In the genomic region with DNA sequence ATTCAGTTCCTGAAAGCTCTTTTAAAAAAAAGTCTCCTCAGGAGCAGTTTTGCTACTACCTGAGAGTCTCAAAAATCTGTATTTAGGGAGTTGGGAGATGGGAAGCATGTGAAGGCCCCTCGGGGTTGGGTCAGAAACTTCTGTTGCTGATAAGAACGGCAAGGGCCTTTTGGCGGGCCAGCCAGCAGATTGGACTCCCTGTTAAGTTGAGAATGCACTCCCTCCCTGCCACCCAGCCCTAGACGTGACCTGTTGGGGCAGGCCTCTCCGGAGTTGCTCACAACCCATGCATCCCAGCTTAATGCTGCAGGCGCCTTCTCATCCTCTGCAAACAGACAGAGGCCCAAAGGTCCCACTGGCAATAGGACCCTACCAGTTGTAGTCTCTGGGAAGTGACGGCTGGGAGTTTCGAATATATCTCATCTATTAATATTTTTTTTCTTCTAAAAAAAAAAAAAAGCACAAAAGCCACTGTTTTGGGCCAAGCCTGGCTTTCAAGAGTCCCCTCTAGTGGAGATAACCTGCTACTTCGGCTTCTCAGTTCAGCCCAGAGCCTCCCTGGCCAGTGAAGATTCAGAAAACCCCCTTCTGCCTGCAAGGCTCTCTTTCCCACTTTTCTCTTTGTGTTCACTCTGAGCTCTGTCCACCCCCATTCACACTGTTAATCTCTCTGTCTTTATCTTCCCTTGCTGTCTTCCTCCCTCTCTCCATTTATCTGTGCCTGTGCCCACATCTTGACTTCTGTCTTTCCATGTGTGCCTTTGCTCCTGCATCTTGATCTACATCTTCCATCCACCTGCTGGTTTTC, we compare ENCODE assay signal across 9 cellular contexts. TPM values are rescaled to one million over a fixed set of nuclear protein-coding genes. Genes with fewer than 3 reads are reported as not detected.
DNase-seq lines count a peak whose midpoint lies in the region; ATAC-seq and TF ChIP-seq lines count a peak whose summit lies in the region.
"Had no signal": no experiment of that assay in that cellular context is flagged by ENCODE, and none has a peak within 500 bp of the region (broad histone marks: within the 10 kb centered on the region; RNA-seq: fewer than 3 reads in every experiment).

No MANE protein-coding gene starts in this region.

- H3K9me3 Mint-ChIP-seq in activated naive CD4-positive, alpha-beta T cell treated with anti-CD3 and anti-CD28 coated beads, Interleukin-2, amount 10 ng/mL, durations not matched to agents 7 days and 5 days = no peaks in the 10 kb centered on the region
- H3K9me3 Mint-ChIP-seq: T-cell had no signal

- H2AFZ ChIP-seq in PC-3 (ENCODE audit: low read length) = no peak overlapping the region

- TF ChIP-seq CTCF in DOHH2 (IDR thresholded peaks at IDR 0.05; ENCODE audit: low read depth, low read length, poor library complexity, severe bottlenecking) (peak; percentile 36), PC-3 (conservative IDR thresholded peaks at IDR 0.05; ENCODE audit: low read depth, low read length) (peak; percentile 82), mucosa of descending colon (IDR thresholded peaks at IDR 0.05) (peak; percentile 60)

- H3K4me3 Mint-ChIP-seq in activated naive CD4-positive, alpha-beta T cell treated with anti-CD3 and anti-CD28 coated beads, Interleukin-2, amount 10 ng/mL, durations not matched to agents 7 days and 5 days = no peak overlapping the region
- H3K4me3 Mint-ChIP-seq: T-cell had no signal

- H3K27ac ChIP-seq in DOHH2 (ENCODE audit: low read depth, low read length) = no peak overlapping the region
- no peak overlapping the region for H3K27ac ChIP-seq in PC-3 (ENCODE audit: low read length)

- H3K36me3 ChIP-seq in DOHH2 (ENCODE audit: control insufficient read depth, low read length) = no peaks in the 10 kb centered on the region
- H3K36me3 ChIP-seq in PC-3 (ENCODE audit: low read depth, low read length) = no peaks in the 10 kb centered on the region
- no peaks in the 10 kb centered on the region for H3K36me3 ChIP-seq in endocrine pancreas (ENCODE audit: control insufficient read depth, insufficient read depth, low read length)
- no peaks in the 10 kb centered on the region for H3K36me3 ChIP-seq in mucosa of descending colon (ENCODE audit: low read depth)

- H4K20me1 ChIP-seq in DOHH2 (ENCODE audit: control insufficient read depth, insufficient read depth, low read depth, low read length) (no peaks in the 10 kb centered on the region), PC-3 (ENCODE audit: low read length) (peaks cover 5% of the 10 kb centered on the region; the same call in 1 of the 2 replicates)

- H3K4me3 ChIP-seq in DOHH2 (ENCODE audit: low read length) (no peak overlapping the region), PC-3 (ENCODE audit: low read length) (no peak overlapping the region), endocrine pancreas (ENCODE audit: control insufficient read depth, insufficient read depth, low read length) (peak overlapping the region; percentile 44), mucosa of descending colon (no peak overlapping the region)

- intact Hi-C loops in PC-3 (cut with micrococcal nuclease) (loop anchor here (1.0 kb wide), 2 partner anchors 36 to 107 kb away; no protein-coding TSS in a partner anchor), mucosa of descending colon (cut with DNase I, micrococcal nuclease) (no loop called here)

- POLR2A ChIA-PET in PC-3 (lab: Charles Lee; ENCODE audit: unreplicated experiment) = no interaction called here

- BruUV-seq in PC-3 (replicated peaks; lab: Mats Ljungman, UMichigan) = no TSS peak

- peaks cover 84% of the 10 kb centered on the region for H3K27me3 ChIP-seq in DOHH2 (ENCODE audit: control insufficient read depth, low read length)
- H3K27me3 ChIP-seq in PC-3 (ENCODE audit: low read length) = no peaks in the 10 kb centered on the region
- H3K27me3 ChIP-seq in endocrine pancreas (ENCODE audit: control insufficient read depth, insufficient read depth, low read length) = no peaks in the 10 kb centered on the region

- no peak overlapping the region for H3K9ac ChIP-seq in PC-3 (ENCODE audit: low read length)
- peak overlapping the region; percentile 1 for H3K9ac ChIP-seq in endocrine pancreas (ENCODE audit: control insufficient read depth, insufficient read depth, low read length)

- H3K9me2 ChIP-seq in DOHH2 (replicated peaks; ENCODE audit: control insufficient read depth, low read length) (no peaks in the 10 kb centered on the region), PC-3 (replicated peaks; ENCODE audit: low read length) (no peaks in the 10 kb centered on the region)

- H3K79me2 ChIP-seq in DOHH2 (ENCODE audit: control insufficient read depth, low read length) (no peaks in the 10 kb centered on the region), PC-3 (ENCODE audit: low read length) (peaks cover 73% of the 10 kb centered on the region)

- peaks cover 98% of the 10 kb centered on the region for H3K27me3 Mint-ChIP-seq in activated naive CD4-positive, alpha-beta T cell treated with anti-CD3 and anti-CD28 coated beads, Interleukin-2, amount 10 ng/mL, durations not matched to agents 7 days and 5 days

- CTCF ChIA-PET in PC-3 (lab: Charles Lee) = interaction anchor here (0.7 to 1.5 kb wide), 5 partner anchors 19 to 217 kb away, joined by 3 to 13 read pairs (median 4); no protein-coding TSS in a partner anchor
- CTCF ChIA-PET in activated naive CD4-positive, alpha-beta T cell treated with anti-CD3 and anti-CD28 coated beads, Interleukin-2, amount 10 ng/mL, durations not matched to agents 7 days and 5 days (lab: Charles Lee) = interaction anchor here (0.7 to 0.8 kb wide), 2 partner anchors 107 to 217 kb away, joined by 3 read pairs; no protein-coding TSS in a partner anchor

- ATAC-seq in HG02870 (IDR thresholded peaks at IDR 0.05; ENCODE audit: unreplicated experiment) (peak; percentile 54), PC-3 (peak; percentile 30), mucosa of descending colon (peak; percentile 18), HG03439 (IDR thresholded peaks at IDR 0.05; ENCODE audit: unreplicated experiment) (no peak)

- DNase-seq in PC-3 (peak; percentile 71), mucosa of descending colon (peak in 1 of 3 donors; percentile 39), NCI-H128 (lab: John Stamatoyannopoulos, UW; ENCODE audit: unreplicated experiment) (no peak)
- no peak for DNase-seq in activated naive CD4-positive, alpha-beta T cell treated with anti-CD3 and anti-CD28 coated beads, Interleukin-2, amount 10 ng/mL, durations not matched to agents 7 days and 5 days
- DNase-seq: T-cell had no signal

- H3F3A ChIP-seq in DOHH2 (ENCODE audit: control insufficient read depth, insufficient read depth) (no peaks in the 10 kb centered on the region), PC-3 (ENCODE audit: low read length, unreplicated experiment) (no peaks in the 10 kb centered on the region)

- H3K4me1 Mint-ChIP-seq in activated naive CD4-positive, alpha-beta T cell treated with anti-CD3 and anti-CD28 coated beads, Interleukin-2, amount 10 ng/mL, durations not matched to agents 7 days and 5 days = peaks cover 19% of the 10 kb centered on the region

- peaks cover 5% of the 10 kb centered on the region for H3K4me1 ChIP-seq in DOHH2 (ENCODE audit: control insufficient read depth, low read length)
- peaks cover 21% of the 10 kb centered on the region for H3K4me1 ChIP-seq in PC-3 (ENCODE audit: insufficient read depth, low read length)
- peaks cover 10% of the 10 kb centered on the region for H3K4me1 ChIP-seq in endocrine pancreas (ENCODE audit: control insufficient read depth, insufficient read depth, low read length)
- peaks cover 65% of the 10 kb centered on the region for H3K4me1 ChIP-seq in mucosa of descending colon (ENCODE audit: low read depth)

- H3K9me3 ChIP-seq in DOHH2 (ENCODE audit: control insufficient read depth, insufficient read depth, low read length) (no peaks in the 10 kb centered on the region), PC-3 (ENCODE audit: low read length) (no peaks in the 10 kb centered on the region), endocrine pancreas (ENCODE audit: control insufficient read depth, low read length) (no peaks in the 10 kb centered on the region), mucosa of descending colon (no peaks in the 10 kb centered on the region)

- H3K4me2 ChIP-seq in DOHH2 (ENCODE audit: low read length) (no peak overlapping the region), PC-3 (ENCODE audit: low read length) (0 out of 2 replicates have a peak overlapping the region, but pooled peaks have one; percentile 15)

- no peaks in the 10 kb centered on the region for H3K36me3 Mint-ChIP-seq in activated naive CD4-positive, alpha-beta T cell treated with anti-CD3 and anti-CD28 coated beads, Interleukin-2, amount 10 ng/mL, durations not matched to agents 7 days and 5 days
- H3K36me3 Mint-ChIP-seq: T-cell had no signal

- H3K27ac Mint-ChIP-seq in activated naive CD4-positive, alpha-beta T cell treated with anti-CD3 and anti-CD28 coated beads, Interleukin-2, amount 10 ng/mL, durations not matched to agents 7 days and 5 days = no peak overlapping the region
- H3K27ac Mint-ChIP-seq: T-cell had no signal

RNA-seq across cellular contexts. Expression of a gene that starts 5.3 kb away (rescaled TPM):
- total RNA-seq in PC-3 (2014; rRNA removed) (15.8 and 16.2 TPM in 2 replicates), mucosa of descending colon (100 to 1,000 TPM in 1 of 3 donors, 10 to 100 TPM in 2; 65.5 to 127 (median 70.6) TPM)
